ENCODE assay signal across 13 cellular contexts in the genomic region with DNA sequence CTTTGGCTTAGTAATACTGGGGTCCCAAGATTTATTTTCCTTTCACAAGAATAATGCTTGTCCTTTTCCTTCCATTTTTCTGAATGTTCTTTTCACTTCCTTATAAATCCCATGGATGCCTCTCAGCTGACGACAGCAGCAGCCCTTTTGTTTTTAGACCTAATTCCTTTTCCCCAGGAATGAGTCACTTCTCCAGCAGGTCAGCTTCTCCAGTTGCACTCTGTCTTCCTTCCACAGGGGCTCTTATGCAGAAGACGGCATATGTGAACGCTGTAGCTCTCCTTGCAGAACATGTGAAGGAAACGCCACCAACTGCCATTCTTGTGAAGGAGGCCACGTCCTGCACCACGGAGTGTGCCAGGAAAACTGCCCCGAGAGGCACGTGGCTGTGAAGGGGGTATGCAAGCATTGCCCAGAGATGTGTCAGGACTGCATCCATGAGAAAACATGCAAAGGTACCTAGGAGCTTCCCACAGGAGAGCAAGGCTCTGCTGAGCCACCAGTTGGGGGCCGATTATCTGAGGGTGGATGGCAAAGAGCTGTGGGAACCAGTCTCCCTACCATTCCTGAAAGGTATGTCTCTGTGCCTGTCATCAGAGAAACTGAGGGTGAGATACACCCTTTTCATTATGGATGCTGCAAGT.
DNase-seq lines count a peak whose midpoint lies in the region; ATAC-seq and TF ChIP-seq lines count a peak whose summit lies in the region.
"Had no signal": no experiment of that assay in that cellular context is flagged by ENCODE, and none has a peak within 500 bp of the region (broad histone marks: within the 10 kb centered on the region; RNA-seq: fewer than 3 reads in every experiment).

No MANE protein-coding gene starts in this region.

- H3K4me3 ChIP-seq in AG04449 (ENCODE audit: low read depth, low read length): no peak overlapping the region
- H3K4me3 ChIP-seq in IMR-90 (ENCODE audit: insufficient read depth, low read depth, low read length): no peak overlapping the region
- H3K4me3 ChIP-seq in cardiac fibroblast (replicated peaks in 1 of 2; ENCODE audit: low read depth in 2 of 2, low read length in 2 of 2): no peak overlapping the region
- H3K4me3 ChIP-seq: right atrium auricular region, suprapubic skin had no signal

- no peak for TF ChIP-seq RAD21 in IMR-90 (IDR thresholded peaks at IDR 0.05; ENCODE audit: low read length)

- H3K23ac ChIP-seq in IMR-90 (ENCODE audit: low read depth, low read length): no peak overlapping the region

- no peak for TF ChIP-seq POLR2A in IMR-90 (IDR thresholded peaks at IDR 0.05; ENCODE audit: low read depth, low read length)

- no peaks in the 10 kb centered on the region for H3K9me3 Mint-ChIP-seq in type B pancreatic cell

- peak overlapping the region; percentile 69 for H3K4ac ChIP-seq in IMR-90 (ENCODE audit: low read depth, low read length)

- 0 out of 2 replicates have a peak overlapping the region, but pooled peaks have one; percentile 74 for H3K14ac ChIP-seq in IMR-90 (replicated peaks; ENCODE audit: low read depth, low read length)

- peak; percentile 46 for DNase-seq in AG04449 (ENCODE audit: low read depth, low spot score)
- DNase-seq in IMR-90: peak; percentile 89
- DNase-seq in cardiac fibroblast (ENCODE audit: low read depth in 2 of 2): peak; percentile 51 to 83
- peak; percentile 85 for DNase-seq in kidney glomerular epithelial cell (lab: John Stamatoyannopoulos, UW)
- DNase-seq in type B pancreatic cell (ENCODE audit: extremely low spot score, unreplicated experiment): no peak
- DNase-seq in KBM-7: no peak
- DNase-seq: AML-193, NCI-H1092, NCI-H526 had no signal

- H2BK20ac ChIP-seq in IMR-90 (ENCODE audit: low read depth, low read length): peak overlapping the region; percentile 83

- peak overlapping the region; percentile 32; the same call in 1 of the 2 replicates for H3K4me2 ChIP-seq in IMR-90 (ENCODE audit: low read depth, low read length)

- H3K9ac ChIP-seq in IMR-90 (ENCODE audit: low read depth, low read length): no peak overlapping the region

- whole genome bisulfite sequencing in IMR-90 (ENCODE audit: extremely low coverage in 2 of 2, insufficient read length in 1 of 2), 2 experiments: 63% methylated on average over 2 of the region's 9 CpGs; no CpG with 5 or more reads in 1 of the 2 experiments

- H2AK9ac ChIP-seq in IMR-90 (replicated peaks; ENCODE audit: low read depth, low read length, poor library complexity): peak overlapping the region; percentile 87

- peaks cover 3% of the 10 kb centered on the region for H3K4me1 ChIP-seq in IMR-90 (ENCODE audit: control insufficient read depth, insufficient read depth, low read length)
- H3K4me1 ChIP-seq: right atrium auricular region, suprapubic skin had no signal

- no peaks in the 10 kb centered on the region for H3K36me3 Mint-ChIP-seq in type B pancreatic cell

- peak overlapping the region; percentile 95 for H2BK120ac ChIP-seq in IMR-90 (ENCODE audit: low read depth, low read length)

- peak overlapping the region; percentile 93 for H2BK5ac ChIP-seq in IMR-90 (ENCODE audit: low read depth, low read length, poor library complexity, severe bottlenecking)

- BruUV-seq in IMR-90 (replicated peaks; lab: Mats Ljungman, UMichigan): no TSS peak

- ATAC-seq in IMR-90 (ENCODE audit: low read depth) (peak; percentile 93), HG02678 (IDR thresholded peaks at IDR 0.05; ENCODE audit: unreplicated experiment) (no peak), HG02623 (IDR thresholded peaks at IDR 0.05; ENCODE audit: unreplicated experiment) (no peak)

- intact Hi-C loops in IMR-90 (cut with micrococcal nuclease): loop anchor here (5.0 kb wide), 2 partner anchors 71 to 381 kb away; partner anchors contain the start of gene RFK

- H4K8ac ChIP-seq in IMR-90 (ENCODE audit: low read depth in 2 of 2, low read length in 2 of 2): peak overlapping the region; percentile 55 to 89; a peak in 3 of 4 replicates

- H3K4me1 Mint-ChIP-seq in type B pancreatic cell (ENCODE audit: unreplicated experiment): no peaks in the 10 kb centered on the region

- TF ChIP-seq CTCF in AG04449 (IDR thresholded peaks at IDR 0.05; ENCODE audit: insufficient read depth, low read length, missing control alignments): no peak
- no peak for TF ChIP-seq CTCF in IMR-90 (conservative IDR thresholded peaks at IDR 0.05; ENCODE audit: low read depth, low read length)
- TF ChIP-seq CTCF in cardiac fibroblast (IDR thresholded peaks at IDR 0.05; ENCODE audit: low read depth, low read length): no peak
- no peak for TF ChIP-seq CTCF in type B pancreatic cell (conservative IDR thresholded peaks at IDR 0.05)

- peak overlapping the region; percentile 72; the same call in 1 of the 2 replicates for H3K56ac ChIP-seq in IMR-90 (ENCODE audit: extremely low read depth, insufficient read depth, low read length)

- H3K9me1 ChIP-seq in IMR-90 (ENCODE audit: insufficient read depth, low read length): peaks cover 9% of the 10 kb centered on the region

- H3K36me3 ChIP-seq in IMR-90 (ENCODE audit: control insufficient read depth, insufficient read depth, low read length): no peaks in the 10 kb centered on the region
- H3K36me3 ChIP-seq: right atrium auricular region, suprapubic skin had no signal

- H4K91ac ChIP-seq in IMR-90 (ENCODE audit: insufficient read depth, low read depth, low read length): peak overlapping the region; percentile 63; the same call in 1 of the 2 replicates

- POLR2A ChIA-PET in AG04449 (lab: Yijun Ruan, JAX) (no interaction called here), IMR-90 (lab: Charles Lee; ENCODE audit: unreplicated experiment) (no interaction called here)

- H3K79me1 ChIP-seq in IMR-90 (ENCODE audit: low read depth in 1 of 2, low read length in 2 of 2): no peaks in the 10 kb centered on the region

- no peak overlapping the region for H3K27ac Mint-ChIP-seq in type B pancreatic cell

- H4K5ac ChIP-seq in IMR-90 (ENCODE audit: low read depth, low read length): peak overlapping the region; percentile 96

- no peak overlapping the region for H3K4me3 Mint-ChIP-seq in type B pancreatic cell

- H3K27me3 ChIP-seq in IMR-90 (ENCODE audit: control insufficient read depth, insufficient read depth, low read length): no peaks in the 10 kb centered on the region
- H3K27me3 ChIP-seq: right atrium auricular region, suprapubic skin had no signal

- H3K9me3 ChIP-seq in IMR-90 (ENCODE audit: control insufficient read depth, insufficient read depth, low read length): no peaks in the 10 kb centered on the region
- H3K9me3 ChIP-seq: right atrium auricular region, suprapubic skin had no signal

- H3K27ac ChIP-seq in IMR-90 (ENCODE audit: insufficient read depth, low read length): peak overlapping the region; percentile 85
- H3K27ac ChIP-seq: right atrium auricular region, suprapubic skin had no signal

- H2BK15ac ChIP-seq in IMR-90 (ENCODE audit: low read depth, low read length): no peak overlapping the region; the same call in 2 of the 3 replicates

- dilution Hi-C loops in IMR-90 (cut with HindIII; ENCODE audit: low sequenced_read_pairs, unreplicated experiment): no loop called here

- CTCF ChIA-PET in AG04449 (lab: Yijun Ruan, JAX): interaction anchor here (1.3 kb wide), 2 partner anchors 18 to 99 kb away, joined by 4 read pairs; no protein-coding TSS in a partner anchor
- CTCF ChIA-PET in IMR-90 (lab: Yijun Ruan, JAX): interaction anchor here (1.1 to 1.3 kb wide), 2 partner anchors 19 to 73 kb away, joined by 3 to 5 read pairs; no protein-coding TSS in a partner anchor

- H2AK5ac ChIP-seq in IMR-90 (ENCODE audit: low read depth, low read length): 0 out of 2 replicates have a peak overlapping the region, but pooled peaks have one; percentile 27

- H4K20me1 ChIP-seq in IMR-90 (ENCODE audit: insufficient read depth, low read length): no peaks in the 10 kb centered on the region

- peak overlapping the region; percentile 85 for H2AFZ ChIP-seq in IMR-90 (replicated peaks; ENCODE audit: low read length, poor library complexity)

- in situ Hi-C loops in IMR-90 (cut with MboI; ENCODE audit: low sequenced_read_pairs) (no loop called here), KBM-7 (cut with MboI; ENCODE audit: low pct_unique_long_range_greater_than_20kb, low sequenced_read_pairs) (no loop called here)

- peak overlapping the region; percentile 84; the same call in 1 of the 2 replicates for H3K18ac ChIP-seq in IMR-90 (ENCODE audit: low read depth, low read length)

- no peaks in the 10 kb centered on the region for H3K27me3 Mint-ChIP-seq in type B pancreatic cell

TF ChIP-seq in IMR-90, 13 proteins besides CTCF, POLR2A, EP300 and RAD21:
- no peak for TF ChIP-seq MXI1 (IDR thresholded peaks at IDR 0.05; ENCODE audit: borderline replicate concordance, low read depth, low read length)
- TF ChIP-seq BHLHE40 (IDR thresholded peaks at IDR 0.05; ENCODE audit: low read depth, low read length): no peak
- TF ChIP-seq FOS (IDR thresholded peaks at IDR 0.05; ENCODE audit: low read depth, low read length): peak; percentile 67; the same call in 1 of the 2 replicates
- TF ChIP-seq, protein P1, sequence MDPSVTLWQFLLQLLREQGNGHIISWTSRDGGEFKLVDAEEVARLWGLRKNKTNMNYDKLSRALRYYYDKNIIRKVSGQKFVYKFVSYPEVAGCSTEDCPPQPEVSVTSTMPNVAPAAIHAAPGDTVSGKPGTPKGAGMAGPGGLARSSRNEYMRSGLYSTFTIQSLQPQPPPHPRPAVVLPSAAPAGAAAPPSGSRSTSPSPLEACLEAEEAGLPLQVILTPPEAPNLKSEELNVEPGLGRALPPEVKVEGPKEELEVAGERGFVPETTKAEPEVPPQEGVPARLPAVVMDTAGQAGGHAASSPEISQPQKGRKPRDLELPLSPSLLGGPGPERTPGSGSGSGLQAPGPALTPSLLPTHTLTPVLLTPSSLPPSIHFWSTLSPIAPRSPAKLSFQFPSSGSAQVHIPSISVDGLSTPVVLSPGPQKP (IDR thresholded peaks at IDR 0.05; ENCODE audit: borderline replicate concordance, low read depth, low read length): no peak
- no peak for TF ChIP-seq MAFK (IDR thresholded peaks at IDR 0.05; ENCODE audit: low read depth, low read length)
- TF ChIP-seq SMC3 (IDR thresholded peaks at IDR 0.05; ENCODE audit: low read depth, low read length): no peak
- TF ChIP-seq NFE2L2 (IDR thresholded peaks at IDR 0.05; ENCODE audit: low read depth, low read length): no peak
- no peak for TF ChIP-seq RCOR1 (IDR thresholded peaks at IDR 0.05; ENCODE audit: insufficient replicate concordance, low read length)

Comparison
In these comparisons a context has a peak if more than half of its experiments do, and no peak if none do; other contexts are left out.
1. DNase-seq: peak in AG04449 (single experiment), IMR-90 (single experiment), cardiac fibroblast (2 of 2) and kidney glomerular epithelial cell (single experiment); none in type B pancreatic cell (single experiment) and KBM-7 (single experiment).